ENCODE assay signal across 16 cellular contexts in the genomic region with DNA sequence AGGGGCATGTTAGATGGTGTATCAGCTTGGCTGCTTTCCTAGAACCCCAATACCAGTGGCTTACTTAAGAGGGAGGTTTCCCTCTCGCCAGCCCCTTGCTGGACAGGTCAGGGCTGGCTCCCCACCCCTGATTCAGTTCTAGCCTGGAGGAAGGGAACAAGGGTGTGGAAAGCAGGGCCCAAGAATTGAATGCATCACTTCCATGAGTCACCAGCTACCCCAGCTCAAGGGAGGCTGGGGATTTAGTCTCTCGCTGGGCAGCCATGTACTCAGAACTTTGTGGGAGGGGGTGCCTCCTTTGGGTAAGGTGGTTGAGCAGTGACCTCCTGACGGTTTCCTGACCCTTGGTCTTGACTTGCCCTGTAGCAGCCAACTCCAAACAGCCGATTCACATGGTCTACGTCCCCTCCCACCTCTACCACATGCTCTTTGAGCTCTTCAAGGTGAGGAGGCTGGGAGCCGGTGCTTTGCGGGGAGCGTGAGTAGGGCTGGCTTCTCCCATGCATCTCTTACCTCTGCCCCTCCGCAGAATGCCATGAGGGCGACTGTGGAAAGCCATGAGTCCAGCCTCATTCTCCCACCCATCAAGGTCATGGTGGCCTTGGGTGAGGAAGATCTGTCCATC. TPM values are rescaled to one million over a fixed set of nuclear protein-coding genes. Genes with fewer than 3 reads are reported as not detected.
DNase-seq lines count a peak whose midpoint lies in the region; ATAC-seq and TF ChIP-seq lines count a peak whose summit lies in the region.
"Had no signal": no experiment of that assay in that cellular context is flagged by ENCODE, and none has a peak within 500 bp of the region (broad histone marks: within the 10 kb centered on the region; RNA-seq: fewer than 3 reads in every experiment).

No MANE protein-coding gene starts in this region.

- no peak overlapping the region for H2AK5ac ChIP-seq in trophoblast cell (ENCODE audit: low read length)

- H3K36me3 Mint-ChIP-seq in activated naive CD4-positive, alpha-beta T cell treated with anti-CD3 and anti-CD28 coated beads for 36 hours (ENCODE audit: low read depth), result peaks cover 4% of the 10 kb centered on the region

- CTCF ChIA-PET in activated naive CD4-positive, alpha-beta T cell treated with anti-CD3 and anti-CD28 coated beads for 36 hours (lab: Charles Lee), result interaction anchor here (0.7 to 2.7 kb wide), 4 partner anchors 8 to 109 kb away, joined by 3 to 12 read pairs (median 5); a partner anchor contains a TSS

- H3K9ac ChIP-seq in trophoblast cell (ENCODE audit: low read length), result no peak overlapping the region
- H3K9ac ChIP-seq: BLaER1 treated with 17β-estradiol and CSF1 and Interleukin-3, amounts not matched to agents 10 nM and 100 nM had no signal

- ATAC-seq in GM19395 (IDR thresholded peaks at IDR 0.05; ENCODE audit: unreplicated experiment), result no peak
- ATAC-seq: activated CD8-positive, alpha-beta T cell treated with anti-CD3 and anti-CD28 coated beads for 36 hours; activated T-helper 17 cell treated with anti-CD3 and anti-CD28 coated beads, Interleukin-2, amount 50 U/mL, for 72 hours had no signal

- H2BK5ac ChIP-seq in trophoblast cell (ENCODE audit: low read depth, low read length, poor library complexity), result no peak overlapping the region

- no peak overlapping the region for H4K12ac ChIP-seq in trophoblast cell (ENCODE audit: low read depth, low read length)

- H3K4me3 Mint-ChIP-seq in activated naive CD4-positive, alpha-beta T cell treated with anti-CD3 and anti-CD28 coated beads for 36 hours, result no peak overlapping the region
- H3K4me3 Mint-ChIP-seq: activated CD8-positive, alpha-beta T cell treated with anti-CD3 and anti-CD28 coated beads for 36 hours; activated T-helper 17 cell treated with anti-CD3 and anti-CD28 coated beads, Interleukin-2, amount 50 U/mL, for 72 hours had no signal

- peaks cover 3% of the 10 kb centered on the region for H3K79me2 ChIP-seq in trophoblast cell (ENCODE audit: control insufficient read depth, insufficient read depth, low read length, poor library complexity)

- H4K8ac ChIP-seq in trophoblast cell (ENCODE audit: low read depth, low read length), result no peak overlapping the region

- H2AFZ ChIP-seq in trophoblast cell (ENCODE audit: insufficient read depth, low read length, poor library complexity), result no peak overlapping the region

- H3K4me1 Mint-ChIP-seq in activated naive CD4-positive, alpha-beta T cell treated with anti-CD3 and anti-CD28 coated beads for 36 hours (ENCODE audit: low read depth), result no peaks in the 10 kb centered on the region
- H3K4me1 Mint-ChIP-seq: activated T-helper 17 cell treated with anti-CD3 and anti-CD28 coated beads, Interleukin-2, amount 50 U/mL, for 72 hours had no signal

- H3K4me3 ChIP-seq in AG10803 (ENCODE audit: low read length) (no peak overlapping the region), trophoblast cell (ENCODE audit: low read depth, low read length) (no peak overlapping the region)
- H3K4me3 ChIP-seq: BLaER1 treated with 17β-estradiol and CSF1 and Interleukin-3, amounts not matched to agents 10 nM and 100 nM; testis had no signal

- no peak overlapping the region for H3K4me2 ChIP-seq in trophoblast cell (ENCODE audit: low read length)
- H3K4me2 ChIP-seq: BLaER1 treated with 17β-estradiol and CSF1 and Interleukin-3, amounts not matched to agents 10 nM and 100 nM had no signal

- DNase-seq in AG10803 (ENCODE audit: low read depth) (peak; percentile 28), HT1080 (ENCODE audit: low read depth) (peak; percentile 71), caudate nucleus (lab: John Stamatoyannopoulos, UW) (peak in 2 of 61 donors; percentile 33 to 59), iris pigment epithelial cell (ENCODE audit: low read depth) (peak; percentile 70), activated gamma-delta T cell treated with Interleukin-2 at 50 U/mL for 16 hours (no peak), trophoblast cell (no peak)
- DNase-seq in activated naive CD4-positive, alpha-beta T cell treated with anti-CD3 and anti-CD28 coated beads for 36 hours, result no peak
- DNase-seq: activated CD8-positive, alpha-beta T cell treated with anti-CD3 and anti-CD28 coated beads for 36 hours; DND-41; effector CD8-positive, alpha-beta T cell; testis had no signal

- peaks cover 3% of the 10 kb centered on the region for H3K9me3 ChIP-seq in trophoblast cell (ENCODE audit: insufficient read depth, low read depth, low read length)
- H3K9me3 ChIP-seq: BLaER1 treated with 17β-estradiol and CSF1 and Interleukin-3, amounts not matched to agents 10 nM and 100 nM; testis had no signal

- H3K9me3 Mint-ChIP-seq in activated naive CD4-positive, alpha-beta T cell treated with anti-CD3 and anti-CD28 coated beads for 36 hours, result no peaks in the 10 kb centered on the region
- H3K9me3 Mint-ChIP-seq: activated CD8-positive, alpha-beta T cell treated with anti-CD3 and anti-CD28 coated beads for 36 hours; activated T-helper 17 cell treated with anti-CD3 and anti-CD28 coated beads, Interleukin-2, amount 50 U/mL, for 72 hours had no signal

- no peak for TF ChIP-seq CTCF in AG10803 (conservative IDR thresholded peaks at IDR 0.05; ENCODE audit: low read length)

- no peaks in the 10 kb centered on the region for H3K27me3 ChIP-seq in trophoblast cell (ENCODE audit: insufficient read depth, low read length)
- H3K27me3 ChIP-seq: BLaER1 treated with 17β-estradiol and CSF1 and Interleukin-3, amounts not matched to agents 10 nM and 100 nM; testis had no signal

- peaks cover 17% of the 10 kb centered on the region in 2 experiments for H3K4me1 ChIP-seq in trophoblast cell (ENCODE audit: control insufficient read depth in 1 of 2, insufficient read depth in 2 of 2, low read length in 2 of 2)

- no peak overlapping the region for H3K14ac ChIP-seq in trophoblast cell (ENCODE audit: low read length)

- H3K23ac ChIP-seq in trophoblast cell (ENCODE audit: low read length), result no peak overlapping the region

- H3K18ac ChIP-seq in trophoblast cell (ENCODE audit: low read length), result no peak overlapping the region

- H2BK12ac ChIP-seq in trophoblast cell (ENCODE audit: low read length), result no peak overlapping the region

- no CpG with 5 or more reads among the region's 10 CpGs for WGBS in trophoblast cell (ENCODE audit: extremely low coverage, insufficient coverage, insufficient read length)

- no peak overlapping the region for H3K27ac Mint-ChIP-seq in activated naive CD4-positive, alpha-beta T cell treated with anti-CD3 and anti-CD28 coated beads for 36 hours
- H3K27ac Mint-ChIP-seq: progenitor cell of endocrine pancreas had no signal

- no peak overlapping the region for H4K91ac ChIP-seq in trophoblast cell (ENCODE audit: low read depth, low read length)

- H3K79me1 ChIP-seq in trophoblast cell (ENCODE audit: low read length), result peaks cover 13% of the 10 kb centered on the region

- H3K36me3 ChIP-seq in trophoblast cell (ENCODE audit: control insufficient read depth in 1 of 2, insufficient read depth in 2 of 2, low read length in 2 of 2), result peaks cover 4 to 6% of the 10 kb centered on the region in 2 experiments

- no peak overlapping the region for H3K4ac ChIP-seq in trophoblast cell (ENCODE audit: low read depth, low read length)

- no peak overlapping the region for H2BK120ac ChIP-seq in trophoblast cell (ENCODE audit: insufficient read depth, low read length, poor library complexity)

- no peaks in the 10 kb centered on the region for H3K27me3 Mint-ChIP-seq in activated naive CD4-positive, alpha-beta T cell treated with anti-CD3 and anti-CD28 coated beads for 36 hours (ENCODE audit: low read depth)
- H3K27me3 Mint-ChIP-seq: activated CD8-positive, alpha-beta T cell treated with anti-CD3 and anti-CD28 coated beads for 36 hours; activated T-helper 17 cell treated with anti-CD3 and anti-CD28 coated beads, Interleukin-2, amount 50 U/mL, for 72 hours; progenitor cell of endocrine pancreas had no signal

- H3K27ac ChIP-seq in caudate nucleus (ENCODE audit: low read depth, low read length), result peak overlapping the region; percentile 76
- H3K27ac ChIP-seq in trophoblast cell (ENCODE audit: low read depth, low read length), result no peak overlapping the region
- H3K27ac ChIP-seq: BLaER1 treated with 17β-estradiol and CSF1 and Interleukin-3, amounts not matched to agents 10 nM and 100 nM; testis had no signal

- intact Hi-C loops in activated naive CD4-positive, alpha-beta T cell treated with anti-CD3 and anti-CD28 coated beads for 36 hours (cut with micrococcal nuclease), result no loop called here

RNA-seq across cellular contexts. Expression of a gene that starts 12.8 kb away (rescaled TPM):
- total RNA-seq in HT1080 (2014; rRNA removed; shearing (Covaris generic)), result 3.3 and 3.9 TPM in 2 replicates
- polyA plus RNA-seq in HT1080 (2015; cell fraction: cytosol; rRNA removed), result 5.8 and 6.9 TPM in 2 replicates
- polyA plus RNA-seq in HT1080 (2015; cell fraction: nucleus; rRNA removed), result 5.8 and 6.4 TPM in 2 replicates
- 10 to 100 TPM; 10.5 to 11.1 TPM for total RNA-seq in activated naive CD4-positive, alpha-beta T cell treated with anti-CD3 and anti-CD28 coated beads for 36 hours
- polyA plus RNA-seq in trophoblast cell (2013), result 16.1 and 16.2 TPM in 2 replicates

RNA-seq across cellular contexts. Expression of a gene that starts 22.1 kb away (rescaled TPM):
- total RNA-seq in HT1080 (2014; rRNA removed; shearing (Covaris generic)), result 0.50 TPM in 1 of 2 replicates, not detected in the other
- 0.09 and 0.50 TPM in 2 replicates for polyA plus RNA-seq in HT1080 (2015; cell fraction: cytosol; rRNA removed)
- 0.39 TPM in 1 of 2 replicates, not detected in the other for polyA plus RNA-seq in HT1080 (2015; cell fraction: nucleus; rRNA removed)
- total RNA-seq in activated naive CD4-positive, alpha-beta T cell treated with anti-CD3 and anti-CD28 coated beads for 36 hours, result 1 to 10 TPM; 1.1 to 1.3 TPM
- polyA plus RNA-seq in trophoblast cell (2013), result 6.9 and 7.4 TPM in 2 replicates

RNA-seq across cellular contexts. Expression of a gene that starts 42.6 kb away (rescaled TPM):
- total RNA-seq in HT1080 (2014; rRNA removed; shearing (Covaris generic)), result 38.7 and 46.4 TPM in 2 replicates
- 25.9 and 28.0 TPM in 2 replicates for polyA plus RNA-seq in HT1080 (2015; cell fraction: cytosol; rRNA removed)
- polyA plus RNA-seq in HT1080 (2015; cell fraction: nucleus; rRNA removed), result 71.5 and 71.7 TPM in 2 replicates
- 10 to 100 TPM; 67.7 TPM for total RNA-seq in activated naive CD4-positive, alpha-beta T cell treated with anti-CD3 and anti-CD28 coated beads for 36 hours
- polyA plus RNA-seq in trophoblast cell (2013), result 23.2 and 23.4 TPM in 2 replicates

RNA-seq across cellular contexts. Expression of a gene that starts 52.0 kb away (rescaled TPM):
- 680 and 729 TPM in 2 replicates for total RNA-seq in HT1080 (2014; rRNA removed; shearing (Covaris generic))
- 478 and 533 TPM in 2 replicates for polyA plus RNA-seq in HT1080 (2015; cell fraction: cytosol; rRNA removed)
- 1,609 and 1,788 TPM in 2 replicates for polyA plus RNA-seq in HT1080 (2015; cell fraction: nucleus; rRNA removed)
- 10 to 100 TPM; 17.9 to 19.3 TPM for total RNA-seq in activated naive CD4-positive, alpha-beta T cell treated with anti-CD3 and anti-CD28 coated beads for 36 hours
- 63.3 and 65.7 TPM in 2 replicates for polyA plus RNA-seq in trophoblast cell (2013)

RNA-seq across cellular contexts. Expression of a gene that starts 57.9 kb away (rescaled TPM):
- total RNA-seq in HT1080 (2014; rRNA removed; shearing (Covaris generic)), result not detected in 2 replicates
- polyA plus RNA-seq in HT1080 (2015; cell fraction: cytosol; rRNA removed), result 0.25 TPM in 1 of 2 replicates, not detected in the other
- polyA plus RNA-seq in HT1080 (2015; cell fraction: nucleus; rRNA removed), result not detected in 2 replicates
- under 1 TPM in 1 of 2 experiments, not detected in 1; 0.14 TPM for total RNA-seq in activated naive CD4-positive, alpha-beta T cell treated with anti-CD3 and anti-CD28 coated beads for 36 hours
- not detected in 2 replicates for polyA plus RNA-seq in trophoblast cell (2013)
- total RNA-seq: activated T-helper 17 cell treated with anti-CD3 and anti-CD28 coated beads, Interleukin-2, amount 50 U/mL, for 72 hours; glomerular endothelial cell; progenitor cell of endocrine pancreas had no signal

Comparison
In these comparisons a context has a peak if more than half of its experiments do, and no peak if none do; other contexts are left out.
1. DNase-seq: peak in AG10803 (single experiment), HT1080 (single experiment) and iris pigment epithelial cell (single experiment); none in activated gamma-delta T cell treated with Interleukin-2 at 50 U/mL for 16 hours (single experiment), activated naive CD4-positive, alpha-beta T cell treated with anti-CD3 and anti-CD28 coated beads for 36 hours (single experiment) and trophoblast cell (0 of 2).